Comparison of ENCODE assay signal across 9 cellular contexts in genomic region chr20:35172434-35172806, GRCh38. TPM values are rescaled to one million over a fixed set of nuclear protein-coding genes. Genes with fewer than 3 reads are reported as not detected.
DNase-seq lines count a peak whose midpoint lies in the region; ATAC-seq and TF ChIP-seq lines count a peak whose summit lies in the region.
"Had no signal": no experiment of that assay in that cellular context is flagged by ENCODE, and none has a peak within 500 bp of the region (broad histone marks: within the 10 kb centered on the region; RNA-seq: fewer than 3 reads in every experiment).

No MANE protein-coding gene starts in this region.

- H3K27me3 ChIP-seq in BJ (ENCODE audit: control insufficient read depth, insufficient read depth, low read length) (no peaks in the 10 kb centered on the region), PC-9 (ENCODE audit: insufficient read depth, low read depth) (no peaks in the 10 kb centered on the region), endodermal cell (ENCODE audit: control insufficient read depth, insufficient read depth, low read length, poor library complexity, severe bottlenecking) (no peaks in the 10 kb centered on the region), neutrophil (peaks cover 6% of the 10 kb centered on the region)

- TF ChIP-seq CTCF in BJ (IDR thresholded peaks at IDR 0.05; ENCODE audit: insufficient read depth, low read depth, low read length) = no peak
- no peak for TF ChIP-seq CTCF in PC-9 (conservative IDR thresholded peaks at IDR 0.05)
- no peak for TF ChIP-seq CTCF in endodermal cell (conservative IDR thresholded peaks at IDR 0.05)
- TF ChIP-seq CTCF in neutrophil (IDR thresholded peaks at IDR 0.05) = no peak

- H3F3A ChIP-seq in PC-9 (ENCODE audit: insufficient read depth, low read depth) = peaks cover 7% of the 10 kb centered on the region; the same call in 1 of the 2 replicates

- ATAC-seq in GM18861 (IDR thresholded peaks at IDR 0.05; ENCODE audit: unreplicated experiment) (no peak), left colon (no peak)

- H3K4me2 ChIP-seq in PC-9 = peak overlapping the region; percentile 68

- POLR2A ChIA-PET in BJ (lab: Charles Lee) (no interaction called here), PC-9 (lab: Charles Lee; ENCODE audit: unreplicated experiment) (no interaction called here)

- peaks cover 34% of the 10 kb centered on the region for H3K27me3 Mint-ChIP-seq in endodermal cell (ENCODE audit: insufficient read depth)

- 97% methylated on average over 3 of the region's 3 CpGs for WGBS in endodermal cell (ENCODE audit: insufficient coverage in 1 of 2, insufficient read length in 1 of 2), 2 experiments

- no peaks in the 10 kb centered on the region for H3K9me2 ChIP-seq in PC-9 (ENCODE audit: insufficient read depth)

- peak overlapping the region; percentile 31 for H3K4me3 Mint-ChIP-seq in endodermal cell

- H4K20me1 ChIP-seq in PC-9 (ENCODE audit: insufficient read depth) = no peaks in the 10 kb centered on the region

- H3K4me1 ChIP-seq in PC-9 (replicated peaks; ENCODE audit: insufficient read depth) (peaks cover 9% of the 10 kb centered on the region), endodermal cell (ENCODE audit: control insufficient read depth, insufficient read depth, low read length) (no peaks in the 10 kb centered on the region), neutrophil (ENCODE audit: control insufficient read depth in 1 of 2, insufficient read depth in 1 of 2, low read depth in 1 of 2, low read length in 1 of 2) (peaks cover 10 to 11% of the 10 kb centered on the region in 2 experiments)

- H3K79me2 ChIP-seq in PC-9 (ENCODE audit: low read depth) = no peaks in the 10 kb centered on the region

- no TSS peak for BruUV-seq in PC-9 (replicated peaks; lab: Mats Ljungman, UMichigan)

- CTCF ChIA-PET in BJ (lab: Yijun Ruan, JAX) = interaction anchor here (0.9 kb wide), 1 partner anchor 28 kb away, joined by 3 read pairs; no protein-coding TSS in a partner anchor
- CTCF ChIA-PET in PC-9 (lab: Charles Lee) = no interaction called here

- H3K9me3 ChIP-seq in PC-9 (ENCODE audit: insufficient read depth, low read depth) (no peaks in the 10 kb centered on the region), endodermal cell (ENCODE audit: control insufficient read depth, low read length) (no peaks in the 10 kb centered on the region), neutrophil (no peaks in the 10 kb centered on the region)

- DNase-seq in BJ (ENCODE audit: low read depth) = no peak
- no peak for DNase-seq in PC-9
- DNase-seq in endodermal cell = no peak
- DNase-seq in activated CD8-positive, alpha-beta memory T cell treated with anti-CD3 and anti-CD28 coated beads, Interleukin-2, amount 50 U/mL, for 48 hours = no peak
- DNase-seq in left colon = no peak
- no peak for DNase-seq in middle frontal gyrus (ENCODE audit: extremely low spot score, low spot score)
- DNase-seq: NCI-H1694 had no signal

- peaks cover 18% of the 10 kb centered on the region for H3K4me1 Mint-ChIP-seq in endodermal cell

- no peak overlapping the region for H3K27ac ChIP-seq in PC-9
- H3K27ac ChIP-seq in endodermal cell (ENCODE audit: low read depth, low read length) = no peak overlapping the region
- H3K27ac ChIP-seq in neutrophil = peak overlapping the region; percentile 52

- intact Hi-C loops in PC-9 (cut with micrococcal nuclease; ENCODE audit: unreplicated experiment) (no loop called here), left colon (cut with DNase I, micrococcal nuclease) (no loop called here)

- H3K36me3 ChIP-seq in BJ (ENCODE audit: control insufficient read depth, insufficient read depth, low read length) (peaks cover 4% of the 10 kb centered on the region; the same call in 1 of the 2 replicates), PC-9 (ENCODE audit: low read depth) (no peaks in the 10 kb centered on the region), endodermal cell (ENCODE audit: control insufficient read depth, insufficient read depth, low read length) (no peaks in the 10 kb centered on the region), neutrophil (no peaks in the 10 kb centered on the region)

- no peak overlapping the region for H3K27ac Mint-ChIP-seq in endodermal cell

- H3K9me3 Mint-ChIP-seq in endodermal cell = peaks cover 28% of the 10 kb centered on the region

- H2AFZ ChIP-seq in PC-9 = peak overlapping the region; percentile 46; the same call in 1 of the 2 replicates

- H3K9ac ChIP-seq in endodermal cell (ENCODE audit: extremely low read depth, low read length, poor library complexity, severe bottlenecking) = no peak overlapping the region

- H3K36me3 Mint-ChIP-seq in endodermal cell (ENCODE audit: low read depth) = no peaks in the 10 kb centered on the region

- H3K4me3 ChIP-seq in BJ (ENCODE audit: low read depth, low read length) = peak overlapping the region; percentile 43
- H3K4me3 ChIP-seq in PC-9 = peak overlapping the region; percentile 33; the same call in 1 of the 2 replicates
- peak overlapping the region; percentile 71 for H3K4me3 ChIP-seq in endodermal cell (ENCODE audit: low read length)
- H3K4me3 ChIP-seq in neutrophil (ENCODE audit: low read depth in 1 of 2, low read length in 1 of 2) = peak overlapping the region in 1 of 2 experiments; percentile 32

RNA-seq across cellular contexts. Expression of gene PROCR, which starts 0.5 kb away (rescaled TPM):
- 28.0 and 32.8 TPM in 2 replicates for polyA plus RNA-seq in BJ (2011; rRNA removed)
- 7.3 and 17.1 TPM in 2 replicates for polyA minus RNA-seq in BJ (2011; rRNA and poly(A)+ RNA removed)
- total RNA-seq in PC-9 (2021) = 5.1 and 7.5 TPM in 2 replicates
- total RNA-seq in endodermal cell = 1 to 10 TPM; 2.4 to 6.8 TPM
- 5.9 TPM for polyA plus RNA-seq in endodermal cell (2013, experiment 1 of 2)
- polyA plus RNA-seq in endodermal cell (2013, experiment 2 of 2) = 5.2 TPM
- 1 to 10 TPM; 6.3 to 7.8 TPM for total RNA-seq in left colon

RNA-seq across cellular contexts. Expression of gene EDEM2, which starts 25.3 kb away (rescaled TPM):
- polyA plus RNA-seq in BJ (2011; rRNA removed) = 17.7 and 24.7 TPM in 2 replicates
- 10.0 and 10.2 TPM in 2 replicates for polyA minus RNA-seq in BJ (2011; rRNA and poly(A)+ RNA removed)
- total RNA-seq in PC-9 (2021) = 28.6 and 34.9 TPM in 2 replicates
- 10 to 100 TPM; 21.4 to 32.2 TPM for total RNA-seq in endodermal cell
- polyA plus RNA-seq in endodermal cell (2013, experiment 1 of 2) = 13.0 TPM
- polyA plus RNA-seq in endodermal cell (2013, experiment 2 of 2) = 12.2 TPM
- total RNA-seq in left colon = 10 to 100 TPM; 26.4 to 29.7 TPM

RNA-seq across cellular contexts. Expression of gene MMP24, which starts 54.1 kb away (rescaled TPM):
- polyA plus RNA-seq in BJ (2011; rRNA removed) = 1.5 and 2.3 TPM in 2 replicates
- polyA minus RNA-seq in BJ (2011; rRNA and poly(A)+ RNA removed) = 1.6 and 1.8 TPM in 2 replicates
- 0.45 and 0.48 TPM in 2 replicates for total RNA-seq in PC-9 (2021)
- total RNA-seq in endodermal cell = 1 to 10 TPM; 1.3 to 5.9 TPM
- polyA plus RNA-seq in endodermal cell (2013, experiment 1 of 2) = 2.7 TPM
- 1.6 TPM for polyA plus RNA-seq in endodermal cell (2013, experiment 2 of 2)
- total RNA-seq in left colon = under 1 TPM; 0.09 to 0.59 TPM
